Comparison of ENCODE assay signal across 18 cellular contexts in genomic region chrX:41981481-41982013, GRCh38. TPM values are rescaled to one million over a fixed set of nuclear protein-coding genes. Genes with fewer than 3 reads are reported as not detected.
DNase-seq lines count a peak whose midpoint lies in the region; ATAC-seq and TF ChIP-seq lines count a peak whose summit lies in the region.
"Had no signal": no experiment of that assay in that cellular context is flagged by ENCODE, and none has a peak within 500 bp of the region (broad histone marks: within the 10 kb centered on the region; RNA-seq: fewer than 3 reads in every experiment).

No MANE protein-coding gene starts in this region.

- H4K12ac ChIP-seq in trophoblast cell (ENCODE audit: low read depth, low read length) = no peak overlapping the region

- no peaks in the 10 kb centered on the region for H3K9me3 ChIP-seq in trophoblast cell (ENCODE audit: insufficient read depth, low read depth, low read length)
- H3K9me3 ChIP-seq: BLaER1 treated with 17β-estradiol and CSF1 and Interleukin-3, amounts not matched to agents 10 nM and 100 nM had no signal

- no peak for TF ChIP-seq CTCF in GM23338 (conservative IDR thresholded peaks at IDR 0.05; ENCODE audit: low read depth in 2 of 2)
- TF ChIP-seq CTCF in foreskin keratinocyte (conservative IDR thresholded peaks at IDR 0.05) = no peak
- TF ChIP-seq CTCF in GM13977 (IDR thresholded peaks at IDR 0.05; ENCODE audit: extremely low read depth, insufficient read depth, missing control alignments) = no peak

- ATAC-seq in GM23338 (no peak), foreskin keratinocyte (peak; percentile 54)
- ATAC-seq: CD8-positive, alpha-beta T cell had no signal

- no peak overlapping the region for H3K14ac ChIP-seq in trophoblast cell (ENCODE audit: low read length)

- no peak overlapping the region for H4K8ac ChIP-seq in trophoblast cell (ENCODE audit: low read depth, low read length)

- H3K9ac ChIP-seq in trophoblast cell (ENCODE audit: low read length) = no peak overlapping the region
- H3K9ac ChIP-seq: BLaER1 treated with 17β-estradiol and CSF1 and Interleukin-3, amounts not matched to agents 10 nM and 100 nM had no signal

- H3K27ac Mint-ChIP-seq in GM23338 = 0 out of 2 replicates have a peak overlapping the region, but pooled peaks have one; percentile 36
- H3K27ac Mint-ChIP-seq: CD8-positive, alpha-beta T cell; H9 had no signal

- H2AK5ac ChIP-seq in trophoblast cell (ENCODE audit: low read length) = no peak overlapping the region

- H2AFZ ChIP-seq in GM23338 (peak overlapping the region; percentile 38; the same call in 1 of the 2 replicates), trophoblast cell (ENCODE audit: insufficient read depth, low read length, poor library complexity) (no peak overlapping the region)

- H3K79me1 ChIP-seq in trophoblast cell (ENCODE audit: low read length) = no peaks in the 10 kb centered on the region

- no peak overlapping the region for H3K23ac ChIP-seq in trophoblast cell (ENCODE audit: low read length)

- H3K4me2 ChIP-seq in GM23338 (no peak overlapping the region), trophoblast cell (ENCODE audit: low read length) (no peak overlapping the region)
- H3K4me2 ChIP-seq: BLaER1 treated with 17β-estradiol and CSF1 and Interleukin-3, amounts not matched to agents 10 nM and 100 nM had no signal

- H3K9me3 Mint-ChIP-seq in GM23338 = no peaks in the 10 kb centered on the region
- H3K9me3 Mint-ChIP-seq: CD8-positive, alpha-beta T cell had no signal

- no peak overlapping the region for H3K18ac ChIP-seq in trophoblast cell (ENCODE audit: low read length)

- H2BK12ac ChIP-seq in trophoblast cell (ENCODE audit: low read length) = no peak overlapping the region

- no peaks in the 10 kb centered on the region for H3F3A ChIP-seq in GM23338 (replicated peaks; ENCODE audit: low read depth)

- no peak overlapping the region for H3K4ac ChIP-seq in trophoblast cell (ENCODE audit: low read depth, low read length)

- no peak overlapping the region for H4K91ac ChIP-seq in trophoblast cell (ENCODE audit: low read depth, low read length)

- H3K27ac ChIP-seq in GM23338 (ENCODE audit: low read depth) (no peak overlapping the region), foreskin keratinocyte (no peak overlapping the region), trophoblast cell (ENCODE audit: low read depth, low read length) (no peak overlapping the region)
- H3K27ac ChIP-seq: BLaER1 treated with 17β-estradiol and CSF1 and Interleukin-3, amounts not matched to agents 10 nM and 100 nM; RWPE1 had no signal

- no peak overlapping the region for H3K4me3 Mint-ChIP-seq in GM23338
- H3K4me3 Mint-ChIP-seq: CD8-positive, alpha-beta T cell; H9 had no signal

- H3K4me1 Mint-ChIP-seq in GM23338 = no peaks in the 10 kb centered on the region
- H3K4me1 Mint-ChIP-seq: H9 had no signal

- no peak overlapping the region for H2BK120ac ChIP-seq in trophoblast cell (ENCODE audit: insufficient read depth, low read length, poor library complexity)

- no peaks in the 10 kb centered on the region for H3K36me3 ChIP-seq in GM23338 (ENCODE audit: insufficient read depth)
- no peaks in the 10 kb centered on the region for H3K36me3 ChIP-seq in trophoblast cell (ENCODE audit: control insufficient read depth in 1 of 2, insufficient read depth in 2 of 2, low read length in 2 of 2)
- H3K36me3 ChIP-seq: BLaER1 treated with 17β-estradiol and CSF1 and Interleukin-3, amounts not matched to agents 10 nM and 100 nM had no signal

- no CpG with 5 or more reads among the region's 4 CpGs for WGBS in trophoblast cell (ENCODE audit: extremely low coverage, insufficient coverage, insufficient read length)

- H3K4me3 ChIP-seq in GM23338 (no peak overlapping the region), trophoblast cell (ENCODE audit: low read depth, low read length) (no peak overlapping the region)
- H3K4me3 ChIP-seq: BLaER1 treated with 17β-estradiol and CSF1 and Interleukin-3, amounts not matched to agents 10 nM and 100 nM had no signal

- no peaks in the 10 kb centered on the region for H3K27me3 ChIP-seq in GM23338 (ENCODE audit: insufficient read depth)
- H3K27me3 ChIP-seq in foreskin keratinocyte = no peaks in the 10 kb centered on the region
- H3K27me3 ChIP-seq in trophoblast cell (ENCODE audit: insufficient read depth, low read length) = no peaks in the 10 kb centered on the region

- no peaks in the 10 kb centered on the region for H3K79me2 ChIP-seq in GM23338 (replicated peaks; ENCODE audit: insufficient read depth)
- no peaks in the 10 kb centered on the region for H3K79me2 ChIP-seq in trophoblast cell (ENCODE audit: control insufficient read depth, insufficient read depth, low read length, poor library complexity)

- no peak overlapping the region for H2BK5ac ChIP-seq in trophoblast cell (ENCODE audit: low read depth, low read length, poor library complexity)

- in situ Hi-C loops in GM13977 (cut with MboI; ENCODE audit: low pct_unique_long_range_greater_than_20kb, low sequenced_read_pairs, unreplicated experiment) = no loop called here

- no peaks in the 10 kb centered on the region for H3K9me2 ChIP-seq in GM23338 (ENCODE audit: insufficient read depth)

- H4K20me1 ChIP-seq in GM23338 (replicated peaks; ENCODE audit: insufficient read depth) = no peaks in the 10 kb centered on the region
- H4K20me1 ChIP-seq: BLaER1 treated with 17β-estradiol and CSF1 and Interleukin-3, amounts not matched to agents 10 nM and 100 nM had no signal

- H3K36me3 Mint-ChIP-seq in GM23338 (ENCODE audit: low read depth) = no peaks in the 10 kb centered on the region
- H3K36me3 Mint-ChIP-seq: CD8-positive, alpha-beta T cell had no signal

- 0 out of 2 replicates have a peak, but pooled peaks cover 3% of the 10 kb centered on the region for H3K4me1 ChIP-seq in GM23338 (ENCODE audit: insufficient read depth)
- H3K4me1 ChIP-seq in foreskin keratinocyte = peaks cover 10% of the 10 kb centered on the region
- no peaks in the 10 kb centered on the region for H3K4me1 ChIP-seq in trophoblast cell (ENCODE audit: control insufficient read depth in 1 of 2, insufficient read depth in 2 of 2, low read length in 2 of 2)
- H3K4me1 ChIP-seq: BLaER1 treated with 17β-estradiol and CSF1 and Interleukin-3, amounts not matched to agents 10 nM and 100 nM had no signal

- DNase-seq in A172 (ENCODE audit: low spot score) = peak; percentile 37
- no peak for DNase-seq in GM23338 (ENCODE audit: low spot score)
- DNase-seq in RPMI7951 (ENCODE audit: low read depth) = peak; percentile 10
- peak in 1 of 2 donors; percentile 20 for DNase-seq in foreskin keratinocyte
- no peak for DNase-seq in GM13977 (ENCODE audit: low spot score)
- DNase-seq in trophoblast cell = no peak
- DNase-seq in kidney tubule cell (ENCODE audit: low spot score) = no peak
- DNase-seq: CD8-positive, alpha-beta T cell; H9; Kasumi-1; NCI-H1105 treated with DMSO at 0.1 percent for 48 hours; NCI-H1694 treated with DMSO at 0.1 percent for 48 hours; NCI-H2107; NCI-H510A treated with DMSO at 0.1 percent for 48 hours; NCI-H774; SIG-M5 had no signal

- H3K27me3 Mint-ChIP-seq in GM23338 (ENCODE audit: insufficient read depth, low read depth, poor library complexity) = no peaks in the 10 kb centered on the region

TF ChIP-seq in GM23338, 12 proteins besides CTCF, POLR2A, EP300 and RAD21:
- TF ChIP-seq EZH2phosphoT487 (IDR thresholded peaks at IDR 0.05; ENCODE audit: unreplicated experiment) = no peak
- no peak for TF ChIP-seq ETS1 (IDR thresholded peaks at IDR 0.05)

RNA-seq across cellular contexts. Expression of gene CASK, which starts 58.2 kb away (rescaled TPM):
- 18.3 and 28.6 TPM in 2 replicates for total RNA-seq in A172 (2014; rRNA removed; shearing (Covaris generic))
- total RNA-seq in GM23338 (2014; rRNA removed; shearing (Covaris generic)) = 44.1 and 44.4 TPM in 2 replicates
- 14.2 and 15.3 TPM in 2 replicates for polyA plus RNA-seq in GM23338 (2016; fragmentation: Nextera tagmentation; extraction: Ambion mirVana)
- total RNA-seq in RPMI7951 (2014; rRNA removed; shearing (Covaris generic)) = 21.9 and 22.8 TPM in 2 replicates
- 23.2 and 23.4 TPM in 2 replicates for total RNA-seq in foreskin keratinocyte
- polyA plus RNA-seq in foreskin keratinocyte = 7.3 and 7.8 TPM in 2 replicates
- polyA plus RNA-seq in trophoblast cell (2013) = 20.2 TPM in 2 replicates

Comparison
In these comparisons a context has a peak if more than half of its experiments do, and no peak if none do; other contexts are left out.
1. DNase-seq: peak in A172 (single experiment) and RPMI7951 (single experiment); none in GM23338 (single experiment), GM13977 (single experiment), trophoblast cell (0 of 2) and kidney tubule cell (single experiment).